Comparison of ENCODE assay signal across 21 cellular contexts in the genomic region with DNA sequence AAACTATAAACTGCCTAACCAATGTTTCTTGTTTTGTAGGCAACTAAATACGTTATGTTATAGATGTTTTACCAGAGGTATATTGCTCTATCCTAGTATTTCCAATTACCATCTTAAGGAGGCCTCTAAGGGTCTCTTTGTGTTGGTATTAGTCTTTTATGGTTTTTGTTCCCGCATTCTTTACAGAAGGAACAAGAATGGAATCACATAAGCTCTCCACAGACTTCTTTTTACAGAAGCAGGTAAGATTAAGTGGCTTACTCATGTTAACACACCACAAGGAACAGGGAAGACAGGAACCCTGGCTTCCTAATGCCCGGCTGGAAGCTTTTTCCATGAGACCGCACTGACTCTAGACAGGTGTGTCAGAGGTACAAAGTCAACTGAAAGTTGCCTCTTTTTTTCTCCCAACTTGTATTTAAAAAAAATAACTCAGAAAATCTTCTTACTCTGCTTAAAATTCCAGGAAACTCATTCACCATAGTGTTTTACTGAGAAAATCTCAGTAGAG. TPM values are rescaled to one million over a fixed set of nuclear protein-coding genes. Genes with fewer than 3 reads are reported as not detected.
DNase-seq lines count a peak whose midpoint lies in the region; ATAC-seq and TF ChIP-seq lines count a peak whose summit lies in the region.
"Had no signal": no experiment of that assay in that cellular context is flagged by ENCODE, and none has a peak within 500 bp of the region (broad histone marks: within the 10 kb centered on the region; RNA-seq: fewer than 3 reads in every experiment).

No MANE protein-coding gene starts in this region.

- H3K4me1 Mint-ChIP-seq in activated CD8-positive, alpha-beta T cell treated with anti-CD3 and anti-CD28 coated beads for 36 hours (ENCODE audit: low read depth), result peaks cover 40% of the 10 kb centered on the region
- H3K4me1 Mint-ChIP-seq in activated CD8-positive, alpha-beta T cell treated with anti-CD3 and anti-CD28 coated beads, Interleukin-2, amount 10 ng/mL, durations not matched to agents 7 days and 5 days (ENCODE audit: low read depth), result peaks cover 32% of the 10 kb centered on the region
- peaks cover 15 to 27% (median 21%) of the 10 kb centered on the region in 3 donors for H3K4me1 Mint-ChIP-seq in CD8-positive, alpha-beta memory T cell

- 94 to 98% (median 97%) methylated on average over 4 of the region's 4 CpGs for WGBS in psoas muscle, 3 donors

- no peak overlapping the region for H3K4me3 ChIP-seq in CD8-positive, alpha-beta memory T cell (ENCODE audit: low read length)
- H3K4me3 ChIP-seq in psoas muscle, result no peak overlapping the region
- H3K4me3 ChIP-seq: sigmoid colon, thoracic aorta had no signal

- peak overlapping the region; percentile 64 for H3K27ac Mint-ChIP-seq in activated CD8-positive, alpha-beta T cell treated with anti-CD3 and anti-CD28 coated beads for 36 hours
- no peak overlapping the region for H3K27ac Mint-ChIP-seq in activated CD8-positive, alpha-beta T cell treated with anti-CD3 and anti-CD28 coated beads, Interleukin-2, amount 10 ng/mL, durations not matched to agents 7 days and 5 days
- H3K27ac Mint-ChIP-seq in CD8-positive, alpha-beta memory T cell, result peak overlapping the region in 5 of 8 donors; percentile 8 to 72 (median 26)
- H3K27ac Mint-ChIP-seq: activated naive CD8-positive, alpha-beta T cell treated with anti-CD3 and anti-CD28 coated beads, Interleukin-2, amount 10 ng/mL, durations not matched to agents 7 days and 5 days; activated T-helper 1 cell treated with anti-CD3 and anti-CD28 coated beads, Interleukin-12 subunit alpha, Interleukin-12 subunit beta, Interleukin-2, Interleukin-4 antibody, amounts not matched to agents 30 ng/mL and 10 ng/mL and 1 ng/mL, durations not matched to agents 14 hours and 24 hours and 36 hours had no signal

- CTCF ChIA-PET in activated CD8-positive, alpha-beta T cell treated with anti-CD3 and anti-CD28 coated beads for 36 hours (lab: Charles Lee), result interaction anchor here (1.3 to 3.0 kb wide), 3 partner anchors 9 to 103 kb away, joined by 3 to 12 read pairs (median 9); a partner anchor contains a TSS
- CTCF ChIA-PET in activated CD8-positive, alpha-beta T cell treated with anti-CD3 and anti-CD28 coated beads, Interleukin-2, amount 10 ng/mL, durations not matched to agents 7 days and 5 days (lab: Charles Lee), result interaction anchor here (1.8 to 2.1 kb wide), 2 partner anchors 103 to 104 kb away, joined by 5 to 6 read pairs; no protein-coding TSS in a partner anchor
- CTCF ChIA-PET in CD8-positive, alpha-beta memory T cell (lab: Charles Lee), result interaction anchor here (1.0 to 3.5 kb wide), 3 partner anchors 10 to 103 kb away, joined by 3 to 13 read pairs (median 4); a partner anchor contains a TSS

- no peak for ATAC-seq in activated CD8-positive, alpha-beta T cell treated with anti-CD3 and anti-CD28 coated beads for 36 hours
- ATAC-seq in activated CD8-positive, alpha-beta T cell treated with anti-CD3 and anti-CD28 coated beads, Interleukin-2, amount 10 ng/mL, durations not matched to agents 7 days and 5 days, result no peak
- ATAC-seq in psoas muscle, result no peak

- DNase-seq in activated CD8-positive, alpha-beta T cell treated with anti-CD3 and anti-CD28 coated beads for 36 hours, result no peak
- no peak for DNase-seq in activated CD8-positive, alpha-beta T cell treated with anti-CD3 and anti-CD28 coated beads, Interleukin-2, amount 10 ng/mL, durations not matched to agents 7 days and 5 days
- DNase-seq in CD8-positive, alpha-beta memory T cell, result no peak
- no peak for DNase-seq in epithelial cell of prostate (ENCODE audit: low read depth, low spot score)
- DNase-seq in psoas muscle, result no peak
- no peak for DNase-seq in T-helper 9 cell
- no peak for DNase-seq in RKO (ENCODE audit: low spot score)
- DNase-seq in AG08396 (ENCODE audit: low spot score), result no peak
- DNase-seq: activated naive CD8-positive, alpha-beta T cell treated with anti-CD3 and anti-CD28 coated beads, Interleukin-2, amount 10 ng/mL, durations not matched to agents 7 days and 5 days; cerebellar nuclear complex; DMS153; head of caudate nucleus; kidney glomerular epithelial cell; NCI-H146; NCI-H446 treated with DMSO at 0.1 percent for 48 hours; sigmoid colon; stimulated activated CD4-positive, alpha-beta T cell treated with anti-CD3 and anti-CD28 coated beads, Interleukin-15, amount 100 ng/mL, for 24 hours; stimulated activated naive CD4-positive, alpha-beta T cell treated with Interleukin-2 at 50 U/mL for 16 hours had no signal

- no peak for TF ChIP-seq CTCF in activated CD8-positive, alpha-beta T cell treated with anti-CD3 and anti-CD28 coated beads for 36 hours (IDR thresholded peaks at IDR 0.05)
- no peak for TF ChIP-seq CTCF in psoas muscle (IDR thresholded peaks at IDR 0.05)

- intact Hi-C loops in activated CD8-positive, alpha-beta T cell treated with anti-CD3 and anti-CD28 coated beads for 36 hours (cut with micrococcal nuclease), result no loop called here
- intact Hi-C loops in psoas muscle (cut with DNase I), result no loop called here

- H3K9me3 ChIP-seq in CD8-positive, alpha-beta memory T cell (ENCODE audit: low read length), result no peaks in the 10 kb centered on the region
- H3K9me3 ChIP-seq in psoas muscle, result no peaks in the 10 kb centered on the region
- H3K9me3 ChIP-seq: sigmoid colon, thoracic aorta had no signal

- POLR2A ChIA-PET in activated CD8-positive, alpha-beta T cell treated with anti-CD3 and anti-CD28 coated beads for 36 hours (lab: Charles Lee), result no interaction called here
- POLR2A ChIA-PET in activated CD8-positive, alpha-beta T cell treated with anti-CD3 and anti-CD28 coated beads, Interleukin-2, amount 10 ng/mL, durations not matched to agents 7 days and 5 days (lab: Charles Lee), result interaction anchor here (0.7 kb wide), 1 partner anchor 148 kb away, joined by 3 read pairs; no protein-coding TSS in a partner anchor
- POLR2A ChIA-PET in CD8-positive, alpha-beta memory T cell (lab: Charles Lee), result no interaction called here

- no peaks in the 10 kb centered on the region for H3K27me3 ChIP-seq in CD8-positive, alpha-beta memory T cell (ENCODE audit: insufficient read depth, low read length, poor library complexity, severe bottlenecking)
- no peaks in the 10 kb centered on the region for H3K27me3 ChIP-seq in psoas muscle (ENCODE audit: insufficient read depth in 3 of 3, low read length in 2 of 3)
- H3K27me3 ChIP-seq: sigmoid colon had no signal

- H3K9me3 Mint-ChIP-seq in activated CD8-positive, alpha-beta T cell treated with anti-CD3 and anti-CD28 coated beads for 36 hours, result no peaks in the 10 kb centered on the region
- no peaks in the 10 kb centered on the region for H3K9me3 Mint-ChIP-seq in activated CD8-positive, alpha-beta T cell treated with anti-CD3 and anti-CD28 coated beads, Interleukin-2, amount 10 ng/mL, durations not matched to agents 7 days and 5 days (ENCODE audit: insufficient read depth)
- H3K9me3 Mint-ChIP-seq in CD8-positive, alpha-beta memory T cell, result no peaks in the 10 kb centered on the region
- H3K9me3 Mint-ChIP-seq: activated naive CD8-positive, alpha-beta T cell treated with anti-CD3 and anti-CD28 coated beads, Interleukin-2, amount 10 ng/mL, durations not matched to agents 7 days and 5 days; activated T-helper 1 cell treated with anti-CD3 and anti-CD28 coated beads, Interleukin-12 subunit alpha, Interleukin-12 subunit beta, Interleukin-2, Interleukin-4 antibody, amounts not matched to agents 30 ng/mL and 10 ng/mL and 1 ng/mL, durations not matched to agents 14 hours and 24 hours and 36 hours; T-helper 1 cell treated with Interleukin-12 subunit alpha and Interleukin-12 subunit beta and Interleukin-4 antibody, amounts not matched to agents 30 μg/mL and 1 μg/mL, for 36 hours had no signal

- no peak overlapping the region for H3K4me3 Mint-ChIP-seq in activated CD8-positive, alpha-beta T cell treated with anti-CD3 and anti-CD28 coated beads for 36 hours
- H3K4me3 Mint-ChIP-seq in activated CD8-positive, alpha-beta T cell treated with anti-CD3 and anti-CD28 coated beads, Interleukin-2, amount 10 ng/mL, durations not matched to agents 7 days and 5 days, result no peak overlapping the region
- H3K4me3 Mint-ChIP-seq in CD8-positive, alpha-beta memory T cell, result no peak overlapping the region
- H3K4me3 Mint-ChIP-seq: activated naive CD8-positive, alpha-beta T cell treated with anti-CD3 and anti-CD28 coated beads, Interleukin-2, amount 10 ng/mL, durations not matched to agents 7 days and 5 days; activated T-helper 1 cell treated with anti-CD3 and anti-CD28 coated beads, Interleukin-12 subunit alpha, Interleukin-12 subunit beta, Interleukin-2, Interleukin-4 antibody, amounts not matched to agents 30 ng/mL and 10 ng/mL and 1 ng/mL, durations not matched to agents 14 hours and 24 hours and 36 hours; T-helper 1 cell treated with Interleukin-12 subunit alpha and Interleukin-12 subunit beta and Interleukin-4 antibody, amounts not matched to agents 30 μg/mL and 1 μg/mL, for 36 hours had no signal

- H3K36me3 Mint-ChIP-seq in activated CD8-positive, alpha-beta T cell treated with anti-CD3 and anti-CD28 coated beads for 36 hours (ENCODE audit: low read depth), result peaks cover 38% of the 10 kb centered on the region
- H3K36me3 Mint-ChIP-seq in activated CD8-positive, alpha-beta T cell treated with anti-CD3 and anti-CD28 coated beads, Interleukin-2, amount 10 ng/mL, durations not matched to agents 7 days and 5 days (ENCODE audit: low read depth), result peaks cover 47% of the 10 kb centered on the region
- H3K36me3 Mint-ChIP-seq in CD8-positive, alpha-beta memory T cell, result peaks cover 0 to 74% (median 23%) of the 10 kb centered on the region in 3 donors

- no peak overlapping the region for H3K27ac ChIP-seq in CD8-positive, alpha-beta memory T cell (ENCODE audit: low read depth, low read length)
- H3K27ac ChIP-seq in epithelial cell of prostate, result peak overlapping the region; percentile 6
- H3K27ac ChIP-seq in psoas muscle, result peak overlapping the region; percentile 54
- H3K27ac ChIP-seq: thoracic aorta had no signal

- peaks cover 7% of the 10 kb centered on the region for H3K36me3 ChIP-seq in CD8-positive, alpha-beta memory T cell (ENCODE audit: insufficient read depth, low read length)
- peaks cover 8 to 96% of the 10 kb centered on the region in 2 donors for H3K36me3 ChIP-seq in psoas muscle (ENCODE audit: insufficient read depth in 1 of 2, low read depth in 1 of 2)

- H3K27me3 Mint-ChIP-seq in activated CD8-positive, alpha-beta T cell treated with anti-CD3 and anti-CD28 coated beads for 36 hours, result no peaks in the 10 kb centered on the region
- no peaks in the 10 kb centered on the region for H3K27me3 Mint-ChIP-seq in activated CD8-positive, alpha-beta T cell treated with anti-CD3 and anti-CD28 coated beads, Interleukin-2, amount 10 ng/mL, durations not matched to agents 7 days and 5 days (ENCODE audit: low read depth)
- no peaks in the 10 kb centered on the region for H3K27me3 Mint-ChIP-seq in CD8-positive, alpha-beta memory T cell
- H3K27me3 Mint-ChIP-seq: activated naive CD8-positive, alpha-beta T cell treated with anti-CD3 and anti-CD28 coated beads, Interleukin-2, amount 10 ng/mL, durations not matched to agents 7 days and 5 days had no signal

- peaks cover 23% of the 10 kb centered on the region for H3K4me1 ChIP-seq in CD8-positive, alpha-beta memory T cell (ENCODE audit: insufficient read depth, low read length)
- H3K4me1 ChIP-seq in psoas muscle, result peaks cover 25% of the 10 kb centered on the region
- H3K4me1 ChIP-seq: sigmoid colon had no signal

RNA-seq across cellular contexts. Expression of a gene that starts 55.1 kb away (rescaled TPM):
- total RNA-seq in activated CD8-positive, alpha-beta T cell treated with anti-CD3 and anti-CD28 coated beads for 36 hours, result 10 to 100 TPM; 90.6 to 93.4 TPM
- 10 to 100 TPM; 78.7 to 79.5 TPM for total RNA-seq in activated CD8-positive, alpha-beta T cell treated with anti-CD3 and anti-CD28 coated beads, Interleukin-2, amount 10 ng/mL, durations not matched to agents 7 days and 5 days
- 10 to 100 TPM; 55.7 to 58.8 TPM for total RNA-seq in CD8-positive, alpha-beta memory T cell
- polyA plus RNA-seq in CD8-positive, alpha-beta memory T cell, result 192 TPM
- 1,000 to 10,000 TPM in 1 of 4 donors, 100 to 1,000 TPM in 2, 10 to 100 TPM in 1; 56.5 to 1,905 (median 378) TPM for total RNA-seq in psoas muscle
- 100 to 1,000 TPM; 296 to 849 (median 675) TPM for polyA plus RNA-seq in psoas muscle
